ENCODE assay signal across 20 cellular contexts in genomic region chr19:18736415-18737336, GRCh38. TPM values are rescaled to one million over a fixed set of nuclear protein-coding genes. Genes with fewer than 3 reads are reported as not detected.
DNase-seq lines count a peak whose midpoint lies in the region; ATAC-seq and TF ChIP-seq lines count a peak whose summit lies in the region.
"Had no signal": no experiment of that assay in that cellular context is flagged by ENCODE, and none has a peak within 500 bp of the region (broad histone marks: within the 10 kb centered on the region; RNA-seq: fewer than 3 reads in every experiment).

No MANE protein-coding gene starts in this region.

- H3K9me3 ChIP-seq in testis = no peaks in the 10 kb centered on the region

- H3K27ac ChIP-seq in testis = no peak overlapping the region
- H3K27ac ChIP-seq: C4-2B had no signal

- no peaks in the 10 kb centered on the region for H3K36me3 ChIP-seq in testis (ENCODE audit: low read depth, missing control alignments)

- peaks cover 32% of the 10 kb centered on the region for H3K4me1 ChIP-seq in testis

- ATAC-seq in SK-N-SH treated with all-trans-retinoic acid at 6 μM for 48 hours (peak; percentile 20; the same call in 1 of the 3 replicates), left lobe of liver (peak; percentile 10), HG03159 (IDR thresholded peaks at IDR 0.05; ENCODE audit: unreplicated experiment) (no peak), GM19023 (IDR thresholded peaks at IDR 0.05; ENCODE audit: unreplicated experiment) (no peak)
- ATAC-seq: GM23338 had no signal

- no peak for TF ChIP-seq POLR2A in testis (IDR thresholded peaks at IDR 0.05)

- H3K27me3 ChIP-seq in testis = no peaks in the 10 kb centered on the region

- H3K4me3 ChIP-seq in testis = no peak overlapping the region
- H3K4me3 ChIP-seq: GM23338 had no signal

- no peak for TF ChIP-seq CTCF in testis (IDR thresholded peaks at IDR 0.05)

- DNase-seq in NCI-H2196 (lab: John Stamatoyannopoulos, UW; ENCODE audit: unreplicated experiment) (peak; percentile 31), NCI-H2196 treated with DMSO at 0.1 percent for 48 hours (lab: John Stamatoyannopoulos, UW; ENCODE audit: unreplicated experiment) (no peak), left lobe of liver (ENCODE audit: low spot score) (no peak), testis (peak; percentile 79), NCI-H226 (no peak)
- DNase-seq: activated CD4-positive, alpha-beta T cell treated with anti-CD3 and anti-CD28 coated beads, Interleukin-2, amount 10 ng/mL, durations not matched to agents 24 days and 14 days; activated CD8-positive, alpha-beta memory T cell treated with anti-CD3 and anti-CD28 coated beads, Interleukin-2, amount 50 U/mL, for 4 hours; activated effector memory CD4-positive, alpha-beta T cell treated with anti-CD3 and anti-CD28 coated beads, Interleukin-2, amount 50 U/mL, for 16 hours; amniotic stem cell; immature natural killer cell; mammary epithelial cell; NCI-H1930; NCI-H526 treated with DMSO at 0.1 percent for 48 hours had no signal

- intact Hi-C loops in testis (cut with DNase I; ENCODE audit: low total_unique reads) = no loop called here

- 82 to 92% methylated on average over 21 to 27 of the region's 27 CpGs for WGBS in testis, 2 donors

TF ChIP-seq in SK-N-SH treated with all-trans-retinoic acid at 6 μM for 48 hours, 23 proteins besides CTCF, POLR2A, EP300 and RAD21:
- no peak for TF ChIP-seq TSHZ2 (CRISPR knock-in tag; IDR thresholded peaks at IDR 0.05)
- TF ChIP-seq ISL1 (CRISPR knock-in tag; IDR thresholded peaks at IDR 0.05) = no peak
- no peak for TF ChIP-seq RARB (CRISPR knock-in tag; IDR thresholded peaks at IDR 0.05)
- TF ChIP-seq CSDC2 (CRISPR knock-in tag; IDR thresholded peaks at IDR 0.05) = no peak

RNA-seq across cellular contexts. Expression of gene CRTC1, which starts 53.2 kb away (rescaled TPM):
- total RNA-seq in left lobe of liver (6.2 TPM), testis (10 to 100 TPM; 28.1 to 32.1 TPM)
- polyA plus RNA-seq in testis (ENCODE audit: insufficient read depth, low read depth, low replicate concordance) = 15.6 TPM

RNA-seq across cellular contexts. Expression of gene COMP, which starts 54.4 kb away (rescaled TPM):
- total RNA-seq in left lobe of liver (not detected), testis (1 to 10 TPM; 3.8 to 7.1 TPM)
- 23.4 TPM for polyA plus RNA-seq in testis (ENCODE audit: insufficient read depth, low read depth, low replicate concordance)
- total RNA-seq: activated CD4-positive, alpha-beta T cell treated with anti-CD3 and anti-CD28 coated beads, Interleukin-2, amount 10 ng/mL, durations not matched to agents 24 days and 14 days; natural killer cell treated with Interleukin-12 subunit alpha and Interleukin-12 subunit beta and Interleukin-15 and Interleukin-18, amount 100 ng/mL, for 72 hours had no signal
- polyA plus RNA-seq: IgD-negative memory B cell, immature natural killer cell, mammary epithelial cell had no signal

Comparison
In these comparisons a context has a peak if more than half of its experiments do, and no peak if none do; other contexts are left out.
1. DNase-seq: peak in NCI-H2196 (single experiment) and testis (single experiment); none in NCI-H2196 treated with DMSO at 0.1 percent for 48 hours (single experiment), left lobe of liver (single experiment) and NCI-H226 (single experiment).
2. ATAC-seq: peak in SK-N-SH treated with all-trans-retinoic acid at 6 μM for 48 hours (single experiment) and left lobe of liver (single experiment); none in HG03159 (single experiment) and GM19023 (single experiment).